In the genomic region with DNA sequence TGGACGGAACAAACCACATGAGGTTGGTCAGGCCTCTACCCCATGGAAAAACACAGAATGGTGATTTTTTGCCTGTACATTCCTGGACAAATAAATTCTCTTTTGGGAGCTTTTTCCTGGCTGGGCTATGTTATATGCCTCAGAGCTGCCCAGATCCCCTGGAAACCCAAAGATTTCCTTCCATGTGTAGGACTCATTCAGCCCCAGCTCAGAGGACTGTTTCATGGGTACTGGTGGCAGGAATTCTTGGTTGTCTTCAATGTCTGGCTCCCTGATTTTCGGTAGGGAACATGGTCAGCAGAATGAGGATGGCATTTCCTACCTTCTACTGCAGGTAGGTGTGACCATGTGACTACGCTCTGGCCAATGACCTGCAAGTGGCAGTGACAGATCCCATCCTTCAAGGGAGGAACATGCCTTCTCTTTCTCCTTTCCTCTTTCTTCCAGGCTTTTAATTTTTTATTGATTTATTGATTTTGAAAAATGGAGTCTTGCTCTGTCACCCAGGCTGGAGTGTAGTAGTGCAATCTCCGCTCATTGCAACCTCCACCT, we compare ENCODE assay signal across 1 cellular context.
TF ChIP-seq lines count a peak whose summit lies in the region.

No MANE protein-coding gene starts in this region.

TF ChIP-seq in H1, 55 proteins besides CTCF, POLR2A, EP300 and RAD21 (continued from another document):
- TF ChIP-seq, protein P1, sequence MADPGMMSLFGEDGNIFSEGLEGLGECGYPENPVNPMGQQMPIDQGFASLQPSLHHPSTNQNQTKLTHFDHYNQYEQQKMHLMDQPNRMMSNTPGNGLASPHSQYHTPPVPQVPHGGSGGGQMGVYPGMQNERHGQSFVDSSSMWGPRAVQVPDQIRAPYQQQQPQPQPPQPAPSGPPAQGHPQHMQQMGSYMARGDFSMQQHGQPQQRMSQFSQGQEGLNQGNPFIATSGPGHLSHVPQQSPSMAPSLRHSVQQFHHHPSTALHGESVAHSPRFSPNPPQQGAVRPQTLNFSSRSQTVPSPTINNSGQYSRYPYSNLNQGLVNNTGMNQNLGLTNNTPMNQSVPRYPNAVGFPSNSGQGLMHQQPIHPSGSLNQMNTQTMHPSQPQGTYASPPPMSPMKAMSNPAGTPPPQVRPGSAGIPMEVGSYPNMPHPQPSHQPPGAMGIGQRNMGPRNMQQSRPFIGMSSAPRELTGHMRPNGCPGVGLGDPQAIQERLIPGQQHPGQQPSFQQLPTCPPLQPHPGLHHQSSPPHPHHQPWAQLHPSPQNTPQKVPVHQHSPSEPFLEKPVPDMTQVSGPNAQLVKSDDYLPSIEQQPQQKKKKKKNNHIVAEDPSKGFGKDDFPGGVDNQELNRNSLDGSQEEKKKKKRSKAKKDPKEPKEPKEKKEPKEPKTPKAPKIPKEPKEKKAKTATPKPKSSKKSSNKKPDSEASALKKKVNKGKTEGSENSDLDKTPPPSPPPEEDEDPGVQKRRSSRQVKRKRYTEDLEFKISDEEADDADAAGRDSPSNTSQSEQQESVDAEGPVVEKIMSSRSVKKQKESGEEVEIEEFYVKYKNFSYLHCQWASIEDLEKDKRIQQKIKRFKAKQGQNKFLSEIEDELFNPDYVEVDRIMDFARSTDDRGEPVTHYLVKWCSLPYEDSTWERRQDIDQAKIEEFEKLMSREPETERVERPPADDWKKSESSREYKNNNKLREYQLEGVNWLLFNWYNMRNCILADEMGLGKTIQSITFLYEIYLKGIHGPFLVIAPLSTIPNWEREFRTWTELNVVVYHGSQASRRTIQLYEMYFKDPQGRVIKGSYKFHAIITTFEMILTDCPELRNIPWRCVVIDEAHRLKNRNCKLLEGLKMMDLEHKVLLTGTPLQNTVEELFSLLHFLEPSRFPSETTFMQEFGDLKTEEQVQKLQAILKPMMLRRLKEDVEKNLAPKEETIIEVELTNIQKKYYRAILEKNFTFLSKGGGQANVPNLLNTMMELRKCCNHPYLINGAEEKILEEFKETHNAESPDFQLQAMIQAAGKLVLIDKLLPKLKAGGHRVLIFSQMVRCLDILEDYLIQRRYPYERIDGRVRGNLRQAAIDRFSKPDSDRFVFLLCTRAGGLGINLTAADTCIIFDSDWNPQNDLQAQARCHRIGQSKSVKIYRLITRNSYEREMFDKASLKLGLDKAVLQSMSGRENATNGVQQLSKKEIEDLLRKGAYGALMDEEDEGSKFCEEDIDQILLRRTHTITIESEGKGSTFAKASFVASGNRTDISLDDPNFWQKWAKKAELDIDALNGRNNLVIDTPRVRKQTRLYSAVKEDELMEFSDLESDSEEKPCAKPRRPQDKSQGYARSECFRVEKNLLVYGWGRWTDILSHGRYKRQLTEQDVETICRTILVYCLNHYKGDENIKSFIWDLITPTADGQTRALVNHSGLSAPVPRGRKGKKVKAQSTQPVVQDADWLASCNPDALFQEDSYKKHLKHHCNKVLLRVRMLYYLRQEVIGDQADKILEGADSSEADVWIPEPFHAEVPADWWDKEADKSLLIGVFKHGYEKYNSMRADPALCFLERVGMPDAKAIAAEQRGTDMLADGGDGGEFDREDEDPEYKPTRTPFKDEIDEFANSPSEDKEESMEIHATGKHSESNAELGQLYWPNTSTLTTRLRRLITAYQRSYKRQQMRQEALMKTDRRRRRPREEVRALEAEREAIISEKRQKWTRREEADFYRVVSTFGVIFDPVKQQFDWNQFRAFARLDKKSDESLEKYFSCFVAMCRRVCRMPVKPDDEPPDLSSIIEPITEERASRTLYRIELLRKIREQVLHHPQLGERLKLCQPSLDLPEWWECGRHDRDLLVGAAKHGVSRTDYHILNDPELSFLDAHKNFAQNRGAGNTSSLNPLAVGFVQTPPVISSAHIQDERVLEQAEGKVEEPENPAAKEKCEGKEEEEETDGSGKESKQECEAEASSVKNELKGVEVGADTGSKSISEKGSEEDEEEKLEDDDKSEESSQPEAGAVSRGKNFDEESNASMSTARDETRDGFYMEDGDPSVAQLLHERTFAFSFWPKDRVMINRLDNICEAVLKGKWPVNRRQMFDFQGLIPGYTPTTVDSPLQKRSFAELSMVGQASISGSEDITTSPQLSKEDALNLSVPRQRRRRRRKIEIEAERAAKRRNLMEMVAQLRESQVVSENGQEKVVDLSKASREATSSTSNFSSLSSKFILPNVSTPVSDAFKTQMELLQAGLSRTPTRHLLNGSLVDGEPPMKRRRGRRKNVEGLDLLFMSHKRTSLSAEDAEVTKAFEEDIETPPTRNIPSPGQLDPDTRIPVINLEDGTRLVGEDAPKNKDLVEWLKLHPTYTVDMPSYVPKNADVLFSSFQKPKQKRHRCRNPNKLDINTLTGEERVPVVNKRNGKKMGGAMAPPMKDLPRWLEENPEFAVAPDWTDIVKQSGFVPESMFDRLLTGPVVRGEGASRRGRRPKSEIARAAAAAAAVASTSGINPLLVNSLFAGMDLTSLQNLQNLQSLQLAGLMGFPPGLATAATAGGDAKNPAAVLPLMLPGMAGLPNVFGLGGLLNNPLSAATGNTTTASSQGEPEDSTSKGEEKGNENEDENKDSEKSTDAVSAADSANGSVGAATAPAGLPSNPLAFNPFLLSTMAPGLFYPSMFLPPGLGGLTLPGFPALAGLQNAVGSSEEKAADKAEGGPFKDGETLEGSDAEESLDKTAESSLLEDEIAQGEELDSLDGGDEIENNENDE (IDR thresholded peaks at IDR 0.05; ENCODE audit: insufficient replicate concordance, low read length): no peak
